9 cellular contexts compared by ENCODE assay signal in the genomic region with DNA sequence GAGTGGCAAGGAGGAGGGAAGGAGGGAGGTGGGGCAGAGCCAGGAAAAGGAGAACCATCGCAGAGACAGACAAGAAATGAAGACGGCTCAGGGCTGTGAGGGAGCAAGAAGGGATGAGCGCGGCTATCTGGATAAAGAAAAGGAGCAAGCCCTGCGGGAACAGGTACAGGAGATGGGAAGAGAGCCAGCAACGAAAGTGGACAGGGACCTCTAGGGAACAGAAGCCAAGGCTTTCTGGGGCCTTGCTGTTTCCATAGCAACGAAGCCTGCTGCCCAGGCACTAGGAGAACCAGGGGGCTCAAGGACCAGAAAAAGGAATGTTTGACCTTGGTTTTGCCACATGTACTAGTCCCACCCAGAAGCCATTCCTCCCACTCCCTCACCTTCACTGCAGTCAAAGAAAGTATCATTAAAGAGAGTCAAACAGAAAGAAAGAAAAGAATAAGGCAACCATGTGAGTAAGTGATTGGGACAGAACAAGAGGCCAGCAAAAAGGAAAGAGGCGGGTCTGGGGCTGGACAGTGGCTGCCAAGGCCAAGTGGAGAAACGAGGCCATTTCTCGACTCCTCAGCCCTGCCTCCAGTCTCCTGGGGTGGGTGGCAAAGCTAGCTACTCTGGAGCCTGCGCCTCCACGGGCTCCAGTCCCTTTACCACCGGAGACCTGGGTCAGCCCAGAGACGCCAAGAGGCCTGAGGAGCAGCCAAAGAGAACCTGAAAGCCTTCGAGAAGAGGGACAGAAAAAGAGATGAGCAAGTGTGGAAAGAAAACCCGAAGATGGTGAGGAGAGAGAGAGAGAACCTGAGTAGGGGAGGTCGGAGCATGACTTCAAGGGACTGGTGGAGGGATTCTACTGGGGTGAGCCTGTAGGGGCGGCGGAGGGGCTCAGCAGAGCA. TPM values are rescaled to one million over a fixed set of nuclear protein-coding genes. Genes with fewer than 3 reads are reported as not detected.
DNase-seq lines count a peak whose midpoint lies in the region; ATAC-seq and TF ChIP-seq lines count a peak whose summit lies in the region.
"Had no signal": no experiment of that assay in that cellular context is flagged by ENCODE, and none has a peak within 500 bp of the region (broad histone marks: within the 10 kb centered on the region; RNA-seq: fewer than 3 reads in every experiment).

No MANE protein-coding gene starts in this region.

- H3K79me2 ChIP-seq in hepatocyte: no peaks in the 10 kb centered on the region

- no peak for DNase-seq in Right ventricle myocardium superior
- DNase-seq in cardiac septum (ENCODE audit: low spot score): no peak
- peak in 1 of 10 donors; percentile 66 for DNase-seq in dorsolateral prefrontal cortex
- DNase-seq in naive thymus-derived CD4-positive, alpha-beta T cell: no peak
- no peak for DNase-seq in vagina (ENCODE audit: extremely low spot score in 2 of 2)
- no peak for DNase-seq in hepatocyte (ENCODE audit: low spot score)
- DNase-seq in activated gamma-delta T cell (lab: John Stamatoyannopoulos, UW): no peak
- no peak for DNase-seq in brain microvascular endothelial cell

- no peaks in the 10 kb centered on the region for H3K36me3 ChIP-seq in naive thymus-derived CD4-positive, alpha-beta T cell (ENCODE audit: control insufficient read depth in 2 of 3, insufficient read depth in 3 of 3, low read length in 3 of 3)
- H3K36me3 ChIP-seq in vagina (no peaks in the 10 kb centered on the region), hepatocyte (replicated peaks; ENCODE audit: insufficient read depth, low read depth) (no peaks in the 10 kb centered on the region), brain microvascular endothelial cell (replicated peaks) (no peaks in the 10 kb centered on the region)

- intact Hi-C loops in Right ventricle myocardium superior (cut with DNase I): loop anchor here (5.0 kb wide), 1 partner anchor 34 kb away; the partner anchor contains the start of gene NRXN2
- intact Hi-C loops in cardiac septum (cut with DNase I): loop anchor here (2.0 kb wide), 1 partner anchor 37 kb away; no protein-coding TSS in a partner anchor
- intact Hi-C loops in dorsolateral prefrontal cortex (cut with DNase I): loop anchor here (1.0 to 5.0 kb wide), 4 partner anchors 35 to 135 kb away; partner anchors contain the start of gene NRXN2 (in 2 of the 2)
- intact Hi-C loops in naive thymus-derived CD4-positive, alpha-beta T cell (cut with micrococcal nuclease): loop anchor here (1.0 to 5.0 kb wide), 5 partner anchors 35 to 493 kb away; partner anchors contain the start of genes NRXN2 (in 2 of the 2), ARL2 (in 1 of the 2), CAPN1 (in 1 of the 2) and CDC42BPG (in 1 of the 2)
- intact Hi-C loops in vagina (cut with DNase I): no loop called here

- peaks cover 9 to 33% (median 11%) of the 10 kb centered on the region in 5 donors for H3K27me3 Mint-ChIP-seq in naive thymus-derived CD4-positive, alpha-beta T cell

- H3K9me2 ChIP-seq in hepatocyte (replicated peaks; ENCODE audit: insufficient read depth): no peaks in the 10 kb centered on the region

- no peaks in the 10 kb centered on the region for H3K36me3 Mint-ChIP-seq in naive thymus-derived CD4-positive, alpha-beta T cell

- peaks cover 0 to 1% (median 0%) of the 10 kb centered on the region in 11 donors for H3K9me3 Mint-ChIP-seq in naive thymus-derived CD4-positive, alpha-beta T cell
- H3K9me3 Mint-ChIP-seq: activated naive CD8-positive, alpha-beta T cell treated with anti-CD3 and anti-CD28 coated beads, Interleukin-2, amount 50 U/mL, for 24 hours had no signal

- WGBS in hepatocyte (ENCODE audit: low lambda C conversion rate, missing lambda C conversion rate): 68% methylated on average over 19 of the region's 19 CpGs

- peak overlapping the region in 6 of 9 donors; percentile 10 to 80 (median 44) for H3K27ac Mint-ChIP-seq in naive thymus-derived CD4-positive, alpha-beta T cell
- H3K27ac Mint-ChIP-seq: activated naive CD8-positive, alpha-beta T cell treated with anti-CD3 and anti-CD28 coated beads, Interleukin-2, amount 50 U/mL, for 24 hours had no signal

- TF ChIP-seq CTCF in dorsolateral prefrontal cortex (IDR thresholded peaks at IDR 0.05 in 54 of 56, conservative IDR thresholded peaks at IDR 0.05 in 2 of 56; ENCODE audit: low read depth in 1 of 56, partially characterized antibody in 56 of 56) (peak in 1 of 56 donors; percentile 0), vagina (IDR thresholded peaks at IDR 0.05) (no peak), hepatocyte (IDR thresholded peaks at IDR 0.05; ENCODE audit: poor library complexity) (no peak), brain microvascular endothelial cell (IDR thresholded peaks at IDR 0.05; ENCODE audit: low read depth, low read length, missing control alignments) (no peak)

- ATAC-seq in Right ventricle myocardium superior (ENCODE audit: poor library complexity): peak; percentile 26
- ATAC-seq in naive thymus-derived CD4-positive, alpha-beta T cell: no peak

- in situ Hi-C loops in brain microvascular endothelial cell (cut with HindIII; ENCODE audit: low pct_ligation_motif_present, low sequenced_read_pairs): no loop called here

- TF ChIP-seq POLR2A in vagina (IDR thresholded peaks at IDR 0.05): no peak

- CTCF ChIA-PET in naive thymus-derived CD4-positive, alpha-beta T cell (lab: Charles Lee): interaction anchor here (0.7 to 2.2 kb wide), 9 partner anchors 8 to 444 kb away, joined by 3 to 11 read pairs (median 5); partner anchors contain the start of gene CDC42BPG

- no peaks in the 10 kb centered on the region for H3K9me3 ChIP-seq in naive thymus-derived CD4-positive, alpha-beta T cell (ENCODE audit: control insufficient read depth in 2 of 3, low read length in 3 of 3)
- H3K9me3 ChIP-seq in vagina (no peaks in the 10 kb centered on the region), hepatocyte (ENCODE audit: low read depth) (no peaks in the 10 kb centered on the region)

- H3K4me1 ChIP-seq in naive thymus-derived CD4-positive, alpha-beta T cell (ENCODE audit: control insufficient read depth in 2 of 2, insufficient read depth in 2 of 2, low read length in 2 of 2): peaks cover 6 to 7% of the 10 kb centered on the region in 2 donors
- H3K4me1 ChIP-seq in vagina (peaks cover 18% of the 10 kb centered on the region), hepatocyte (ENCODE audit: insufficient read depth) (no peaks in the 10 kb centered on the region)

- H4K20me1 ChIP-seq in hepatocyte (ENCODE audit: insufficient read depth, poor library complexity, severe bottlenecking): no peaks in the 10 kb centered on the region

- peak overlapping the region in 6 of 10 donors; percentile 30 to 74 (median 58) for H3K4me3 Mint-ChIP-seq in naive thymus-derived CD4-positive, alpha-beta T cell

- peak overlapping the region in 58 of 59 donors; percentile 18 to 70 (median 51) for H3K4me3 ChIP-seq in dorsolateral prefrontal cortex
- H3K4me3 ChIP-seq in naive thymus-derived CD4-positive, alpha-beta T cell (ENCODE audit: low read length): peak overlapping the region; percentile 53
- peak overlapping the region; percentile 33 to 36 for H3K4me3 ChIP-seq in vagina
- H3K4me3 ChIP-seq in hepatocyte: no peak overlapping the region
- no peak overlapping the region for H3K4me3 ChIP-seq in brain microvascular endothelial cell (ENCODE audit: low read depth, low read length)

- H3K4me1 Mint-ChIP-seq in naive thymus-derived CD4-positive, alpha-beta T cell: peaks cover 3 to 27% (median 21%) of the 10 kb centered on the region in 7 donors

- no peak overlapping the region for H3K4me2 ChIP-seq in hepatocyte

- POLR2A ChIA-PET in naive thymus-derived CD4-positive, alpha-beta T cell (lab: Charles Lee): interaction anchor here (0.8 to 1.8 kb wide), 7 partner anchors 14 to 91 kb away, joined by 3 to 6 read pairs (median 3); partner anchors contain the start of gene RASGRP2

- H3K27ac ChIP-seq in dorsolateral prefrontal cortex (peak overlapping the region; percentile 71 to 100 (median 97)), vagina (peak overlapping the region; percentile 77), hepatocyte (no peak overlapping the region), brain microvascular endothelial cell (no peak overlapping the region)
- no peak overlapping the region for H3K27ac ChIP-seq in naive thymus-derived CD4-positive, alpha-beta T cell (ENCODE audit: low read depth, low read length)

- no peak overlapping the region for H2AFZ ChIP-seq in hepatocyte

- no peaks in the 10 kb centered on the region for H3K27me3 ChIP-seq in dorsolateral prefrontal cortex
- peaks cover 0 to 2% of the 10 kb centered on the region in 2 donors for H3K27me3 ChIP-seq in naive thymus-derived CD4-positive, alpha-beta T cell (ENCODE audit: control insufficient read depth in 2 of 2, insufficient read depth in 2 of 2, low read length in 2 of 2)
- no peaks in the 10 kb centered on the region for H3K27me3 ChIP-seq in vagina
- H3K27me3 ChIP-seq in hepatocyte: peaks cover 19% of the 10 kb centered on the region
- peaks cover 18% of the 10 kb centered on the region for H3K27me3 ChIP-seq in brain microvascular endothelial cell (replicated peaks)

RNA-seq across cellular contexts. Expression of gene NRXN2, which starts 35.1 kb away (rescaled TPM):
- total RNA-seq in Right ventricle myocardium superior (0.86 TPM), cardiac septum (3.5 TPM), dorsolateral prefrontal cortex (100 to 1,000 TPM; 116 to 339 (median 247) TPM), vagina (16.9 TPM), hepatocyte (0.28 and 0.83 TPM in 2 replicates)
- under 1 TPM in 3 of 5 experiments, not detected in 2; 0.07 to 0.71 (median 0.27) TPM for total RNA-seq in naive thymus-derived CD4-positive, alpha-beta T cell
- not detected for polyA plus RNA-seq in naive thymus-derived CD4-positive, alpha-beta T cell
- 1.7 and 2.8 TPM in 2 replicates for polyA plus RNA-seq in hepatocyte

RNA-seq across cellular contexts. Expression of gene RASGRP2, which starts 56.1 kb away (rescaled TPM):
- 38.4 TPM for total RNA-seq in Right ventricle myocardium superior
- 30.8 TPM for total RNA-seq in cardiac septum
- 10 to 100 TPM; 15.2 to 58.6 (median 32.8) TPM for total RNA-seq in dorsolateral prefrontal cortex
- total RNA-seq in naive thymus-derived CD4-positive, alpha-beta T cell: 100 to 1,000 TPM; 211 to 697 (median 654) TPM
- polyA plus RNA-seq in naive thymus-derived CD4-positive, alpha-beta T cell: 100 to 1,000 TPM; 197 to 312 TPM
- 27.5 TPM for total RNA-seq in vagina
- total RNA-seq in hepatocyte: 0.24 and 3.2 TPM in 2 replicates
- 0.10 and 3.6 TPM in 2 replicates for polyA plus RNA-seq in hepatocyte

Comparison
In these comparisons a context has a peak if more than half of its experiments do, and no peak if none do; other contexts are left out.
1. H3K27ac ChIP-seq: peak in dorsolateral prefrontal cortex (59 of 59) and vagina (single experiment); none in naive thymus-derived CD4-positive, alpha-beta T cell (single experiment), hepatocyte (single experiment) and brain microvascular endothelial cell (single experiment).
2. H3K4me3 ChIP-seq: peak in dorsolateral prefrontal cortex (58 of 59), naive thymus-derived CD4-positive, alpha-beta T cell (single experiment) and vagina (2 of 2); none in hepatocyte (single experiment) and brain microvascular endothelial cell (single experiment).